In genomic region chr12:124475295-124476010, GRCh38 we compare ENCODE assay signal across 22 cellular contexts.
DNase-seq lines count a peak whose midpoint lies in the region; ATAC-seq and TF ChIP-seq lines count a peak whose summit lies in the region.
"Had no signal": no experiment of that assay in that cellular context is flagged by ENCODE, and none has a peak within 500 bp of the region (broad histone marks: within the 10 kb centered on the region; RNA-seq: fewer than 3 reads in every experiment).

No MANE protein-coding gene starts in this region.

- no peak overlapping the region for H3K4me3 Mint-ChIP-seq in brain
- H3K4me3 Mint-ChIP-seq: activated CD4-positive, alpha-beta T cell treated with anti-CD3 and anti-CD28 coated beads, Interleukin-2, amount 10 ng/mL, durations not matched to agents 7 days and 5 days; activated T-cell treated with anti-CD3 and anti-CD28 coated beads, Interleukin-2, amount 50 U/mL, for 24 hours; type B pancreatic cell had no signal

- H3K4me1 Mint-ChIP-seq in brain, result peaks cover 24% of the 10 kb centered on the region

- CTCF ChIA-PET in A673 (lab: Charles Lee), result no interaction called here

- TF ChIP-seq EP300 in sigmoid colon (IDR thresholded peaks at IDR 0.05), result no peak

- POLR2A ChIA-PET in A673 (lab: Charles Lee; ENCODE audit: low non-redundant PET), result no interaction called here

- ATAC-seq in right cardiac atrium (peak; percentile 3 to 7), HG03469 (IDR thresholded peaks at IDR 0.05; ENCODE audit: unreplicated experiment) (no peak), GM18511 (IDR thresholded peaks at IDR 0.05; ENCODE audit: unreplicated experiment) (no peak), lower lobe of right lung (no peak)

- TF ChIP-seq POLR2A in sigmoid colon (IDR thresholded peaks at IDR 0.05), result no peak

- peaks cover 76% of the 10 kb centered on the region for H3K36me3 Mint-ChIP-seq in brain

- H3K27ac ChIP-seq in right cardiac atrium (ENCODE audit: low read length) (peak overlapping the region; percentile 70), sigmoid colon (peak overlapping the region in 3 of 4 donors; percentile 71 to 79 (median 77)), lower lobe of right lung (no peak overlapping the region), A673 (ENCODE audit: low read depth, low read length, poor library complexity, severe bottlenecking) (no peak overlapping the region)
- H3K27ac ChIP-seq: neutrophil, prostate gland, WERI-Rb-1 had no signal

- H3K27me3 ChIP-seq in right cardiac atrium (ENCODE audit: control insufficient read depth, insufficient read depth) (no peaks in the 10 kb centered on the region), sigmoid colon (no peaks in the 10 kb centered on the region), lower lobe of right lung (ENCODE audit: low read depth) (no peaks in the 10 kb centered on the region), A673 (replicated peaks; ENCODE audit: insufficient read depth, low read depth, low read length, poor library complexity) (no peaks in the 10 kb centered on the region)
- H3K27me3 ChIP-seq: neutrophil had no signal

- no peaks in the 10 kb centered on the region for H3K27me3 Mint-ChIP-seq in brain
- H3K27me3 Mint-ChIP-seq: activated CD4-positive, alpha-beta T cell treated with anti-CD3 and anti-CD28 coated beads, Interleukin-2, amount 10 ng/mL, durations not matched to agents 7 days and 5 days; activated T-cell treated with anti-CD3 and anti-CD28 coated beads, Interleukin-2, amount 50 U/mL, for 24 hours; type B pancreatic cell had no signal

- peaks cover 14 to 42% (median 22%) of the 10 kb centered on the region in 5 experiments for H3K9me3 Mint-ChIP-seq in brain

- H3K4me3 ChIP-seq in right cardiac atrium (ENCODE audit: low read length) (no peak overlapping the region), sigmoid colon (no peak overlapping the region), lower lobe of right lung (no peak overlapping the region), A673 (ENCODE audit: low read depth, low read length, poor library complexity, severe bottlenecking) (no peak overlapping the region)
- H3K4me3 ChIP-seq: prostate gland had no signal

- peaks cover 7 to 57% (median 28%) of the 10 kb centered on the region in 4 donors for H3K36me3 ChIP-seq in sigmoid colon
- H3K36me3 ChIP-seq in lower lobe of right lung, result peaks cover 89% of the 10 kb centered on the region
- H3K36me3 ChIP-seq in A673 (ENCODE audit: insufficient read depth, low read length, poor library complexity, severe bottlenecking), result peaks cover 82% of the 10 kb centered on the region

- H3K9me3 ChIP-seq in right cardiac atrium (ENCODE audit: control insufficient read depth, low read length) (no peaks in the 10 kb centered on the region), sigmoid colon (no peaks in the 10 kb centered on the region), lower lobe of right lung (peaks cover 6% of the 10 kb centered on the region), A673 (ENCODE audit: low read depth, low read length, poor library complexity, severe bottlenecking) (peaks cover 22% of the 10 kb centered on the region)
- H3K9me3 ChIP-seq: neutrophil, prostate gland had no signal

- H3K4me1 ChIP-seq in right cardiac atrium (ENCODE audit: control insufficient read depth, insufficient read depth, low read length) (peaks cover 4% of the 10 kb centered on the region), sigmoid colon (peaks cover 0 to 42% (median 35%) of the 10 kb centered on the region in 4 donors), lower lobe of right lung (peaks cover 8% of the 10 kb centered on the region), A673 (ENCODE audit: insufficient read depth, low read length, poor library complexity, severe bottlenecking) (no peaks in the 10 kb centered on the region)

- WGBS in right cardiac atrium, result 85% methylated on average over 14 of the region's 14 CpGs
- 89 to 93% methylated on average over 14 of the region's 14 CpGs for WGBS in sigmoid colon, 2 donors

- DNase-seq in LHCN-M2 (ENCODE audit: low read depth), result peak; percentile 61
- peak in 2 of 3 donors; percentile 52 to 54 for DNase-seq in right cardiac atrium
- no peak for DNase-seq in sigmoid colon
- DNase-seq in lower lobe of right lung, result no peak
- DNase-seq in A673 (ENCODE audit: low spot score), result no peak
- DNase-seq: activated CD4-positive, alpha-beta T cell treated with anti-CD3 and anti-CD28 coated beads, Interleukin-2, amount 10 ng/mL, durations not matched to agents 7 days and 5 days; activated gamma-delta T cell treated with Interleukin-2 at 50 U/mL for 16 hours; activated T-cell treated with anti-CD3 and anti-CD28 coated beads, Interleukin-2, amount 50 U/mL, for 24 hours; DMS79 treated with DMSO at 0.1 percent for 48 hours; glutamatergic neuron; KG1; NCI-H1436 treated with DMSO at 0.1 percent for 48 hours; NCI-H2107; stimulated activated CD4-positive, alpha-beta T cell treated with anti-CD3 and anti-CD28 coated beads, Interleukin-2, amount 100 ng/mL, for 24 hours; T-helper 9 cell; WERI-Rb-1 had no signal

- intact Hi-C loops in right cardiac atrium (cut with DNase I), result loop anchor here in 1 of 4 donors (10.0 kb wide), 1 partner anchor 89 kb away; the partner anchor contains the start of gene NCOR2
- intact Hi-C loops in sigmoid colon (cut with DNase I), result no loop called here
- intact Hi-C loops in lower lobe of right lung (cut with DNase I), result no loop called here
- intact Hi-C loops in A673 (cut with micrococcal nuclease; ENCODE audit: unreplicated experiment), result no loop called here

- BruUV-seq in A673 (replicated peaks; lab: Mats Ljungman, UMichigan), result no TSS peak

- peak overlapping the region in 3 of 5 experiments; percentile 10 to 84 (median 62) for H3K27ac Mint-ChIP-seq in brain
- H3K27ac Mint-ChIP-seq: activated T-cell treated with anti-CD3 and anti-CD28 coated beads, Interleukin-2, amount 50 U/mL, for 24 hours; type B pancreatic cell had no signal

- TF ChIP-seq CTCF in brain (conservative IDR thresholded peaks at IDR 0.05) (no peak), sigmoid colon (IDR thresholded peaks at IDR 0.05) (no peak), lower lobe of right lung (IDR thresholded peaks at IDR 0.05) (no peak), A673 (conservative IDR thresholded peaks at IDR 0.05; ENCODE audit: low read depth, low read length) (no peak)

Comparison
In these comparisons a context has a peak if more than half of its experiments do, and no peak if none do; other contexts are left out.
1. DNase-seq: peak in LHCN-M2 (single experiment) and right cardiac atrium (2 of 3); none in sigmoid colon (single experiment), lower lobe of right lung (single experiment) and A673 (single experiment).
2. ATAC-seq: peak in right cardiac atrium (2 of 2); none in HG03469 (single experiment), GM18511 (single experiment) and lower lobe of right lung (0 of 2).
3. H3K27ac ChIP-seq: peak in right cardiac atrium (single experiment) and sigmoid colon (3 of 4); none in lower lobe of right lung (single experiment) and A673 (single experiment).